Comparison of ENCODE assay signal across 1 cellular context in genomic region chr11:116807601-116808261, GRCh38.
TF ChIP-seq lines count a peak whose summit lies in the region.

No MANE protein-coding gene starts in this region.

TF ChIP-seq in HepG2, 621 proteins besides CTCF, POLR2A, EP300 and RAD21 (continued from another document):
- TF ChIP-seq MXD1 (CRISPR knock-in tag; IDR thresholded peaks at IDR 0.05) (no peak), ATF6 (CRISPR knock-in tag; conservative IDR thresholded peaks at IDR 0.05) (no peak), ZNF878 (CRISPR knock-in tag; IDR thresholded peaks at IDR 0.05) (no peak; the same call in 1 of the 2 replicates), ZNF510 (CRISPR knock-in tag; IDR thresholded peaks at IDR 0.05; ENCODE audit: low read depth) (no peak), HCFC1 (IDR thresholded peaks at IDR 0.05; ENCODE audit: low read depth, low read length) (no peak), CAMTA2 (CRISPR knock-in tag; IDR thresholded peaks at IDR 0.05; ENCODE audit: borderline replicate concordance) (no peak), NFATC3 (CRISPR knock-in tag; IDR thresholded peaks at IDR 0.05) (no peak), ZNF446 (CRISPR knock-in tag; IDR thresholded peaks at IDR 0.05) (no peak), DMAP1 (CRISPR knock-in tag; IDR thresholded peaks at IDR 0.05) (no peak), ATAD3A (CRISPR knock-in tag; IDR thresholded peaks at IDR 0.05) (no peak), XBP1 (CRISPR knock-in tag; IDR thresholded peaks at IDR 0.05) (no peak), STAT5B (CRISPR knock-in tag; IDR thresholded peaks at IDR 0.05) (no peak), ELF4 (CRISPR knock-in tag; IDR thresholded peaks at IDR 0.05; ENCODE audit: borderline replicate concordance) (0 out of 2 replicates have a peak, but pooled peaks have one; percentile 67), NR1H2 (CRISPR knock-in tag; IDR thresholded peaks at IDR 0.05; ENCODE audit: borderline replicate concordance, low read depth) (peak; percentile 65; the same call in 1 of the 2 replicates), NBN (conservative IDR thresholded peaks at IDR 0.05) (no peak), SRF (IDR thresholded peaks at IDR 0.05; ENCODE audit: low read depth, low read length) (no peak), ZSCAN25 (CRISPR knock-in tag; IDR thresholded peaks at IDR 0.05) (no peak), TOPORS (CRISPR knock-in tag; IDR thresholded peaks at IDR 0.05) (no peak), SAP130 (CRISPR knock-in tag; IDR thresholded peaks at IDR 0.05; ENCODE audit: low read depth) (no peak), THAP9 (CRISPR knock-in tag; IDR thresholded peaks at IDR 0.05; ENCODE audit: borderline replicate concordance) (no peak), MNT (IDR thresholded peaks at IDR 0.05) (no peak), ATRX (CRISPR knock-in tag; IDR thresholded peaks at IDR 0.05; ENCODE audit: borderline replicate concordance) (no peak), TFDP2 (CRISPR knock-in tag; IDR thresholded peaks at IDR 0.05) (no peak), ZNF431 (CRISPR knock-in tag; IDR thresholded peaks at IDR 0.05; ENCODE audit: borderline replicate concordance, low read depth) (no peak), SALL1 (CRISPR knock-in tag; IDR thresholded peaks at IDR 0.05) (peak; percentile 56; the same call in 1 of the 2 replicates), ZNF234 (CRISPR knock-in tag; conservative IDR thresholded peaks at IDR 0.05) (no peak), HNF1B (CRISPR knock-in tag; IDR thresholded peaks at IDR 0.05) (no peak), ZNF639 (CRISPR knock-in tag; conservative IDR thresholded peaks at IDR 0.05) (no peak), ETS1 (CRISPR knock-in tag; IDR thresholded peaks at IDR 0.05) (no peak), ZMAT3 (CRISPR knock-in tag; conservative IDR thresholded peaks at IDR 0.05) (no peak), NPAS2 (CRISPR knock-in tag; IDR thresholded peaks at IDR 0.05; ENCODE audit: borderline replicate concordance) (no peak), RORA (CRISPR knock-in tag; IDR thresholded peaks at IDR 0.05) (no peak), PAWR (CRISPR knock-in tag; IDR thresholded peaks at IDR 0.05; ENCODE audit: borderline replicate concordance) (no peak), SP2 (CRISPR knock-in tag; IDR thresholded peaks at IDR 0.05) (no peak), KAT7 (CRISPR knock-in tag; IDR thresholded peaks at IDR 0.05; ENCODE audit: borderline replicate concordance) (no peak), RBFOX2 (IDR thresholded peaks at IDR 0.05; ENCODE audit: low read depth, low read length) (peak; percentile 43; the same call in 1 of the 2 replicates), RBAK (CRISPR knock-in tag; IDR thresholded peaks at IDR 0.05) (no peak), PAX8 (CRISPR knock-in tag; IDR thresholded peaks at IDR 0.05; ENCODE audit: borderline replicate concordance) (no peak), ZNF232 (CRISPR knock-in tag; IDR thresholded peaks at IDR 0.05; ENCODE audit: borderline replicate concordance) (no peak), ZNF781 (CRISPR knock-in tag; IDR thresholded peaks at IDR 0.05; ENCODE audit: borderline replicate concordance, not compliant biosample characterization) (peak; percentile 17), REXO4 (CRISPR knock-in tag; IDR thresholded peaks at IDR 0.05; ENCODE audit: borderline replicate concordance) (no peak), ZNF607 (CRISPR knock-in tag; IDR thresholded peaks at IDR 0.05; ENCODE audit: borderline replicate concordance) (0 out of 2 replicates have a peak, but pooled peaks have one; percentile 40), ZNF33A (CRISPR knock-in tag; IDR thresholded peaks at IDR 0.05; ENCODE audit: borderline replicate concordance) (no peak), MTA3 (CRISPR knock-in tag; IDR thresholded peaks at IDR 0.05) (no peak), FUBP1 (CRISPR knock-in tag; IDR thresholded peaks at IDR 0.05; ENCODE audit: borderline replicate concordance) (no peak), SMAD3 (CRISPR knock-in tag; IDR thresholded peaks at IDR 0.05) (no peak), TFAP4 (IDR thresholded peaks at IDR 0.05; ENCODE audit: borderline replicate concordance, low read depth) (no peak), ESRRA (CRISPR knock-in tag; IDR thresholded peaks at IDR 0.05; ENCODE audit: low read depth) (no peak), ZNF101 (CRISPR knock-in tag; IDR thresholded peaks at IDR 0.05; ENCODE audit: borderline replicate concordance, low read depth) (no peak), ZNF543 (CRISPR knock-in tag; IDR thresholded peaks at IDR 0.05) (0 out of 2 replicates have a peak, but pooled peaks have one; percentile 9), ARNTL (CRISPR knock-in tag; IDR thresholded peaks at IDR 0.05) (no peak; the same call in 1 of the 2 replicates), ZNF350 (CRISPR knock-in tag; IDR thresholded peaks at IDR 0.05; ENCODE audit: borderline replicate concordance, low read depth) (no peak), MED1 (CRISPR knock-in tag; IDR thresholded peaks at IDR 0.05) (no peak)
